In the genomic region with DNA sequence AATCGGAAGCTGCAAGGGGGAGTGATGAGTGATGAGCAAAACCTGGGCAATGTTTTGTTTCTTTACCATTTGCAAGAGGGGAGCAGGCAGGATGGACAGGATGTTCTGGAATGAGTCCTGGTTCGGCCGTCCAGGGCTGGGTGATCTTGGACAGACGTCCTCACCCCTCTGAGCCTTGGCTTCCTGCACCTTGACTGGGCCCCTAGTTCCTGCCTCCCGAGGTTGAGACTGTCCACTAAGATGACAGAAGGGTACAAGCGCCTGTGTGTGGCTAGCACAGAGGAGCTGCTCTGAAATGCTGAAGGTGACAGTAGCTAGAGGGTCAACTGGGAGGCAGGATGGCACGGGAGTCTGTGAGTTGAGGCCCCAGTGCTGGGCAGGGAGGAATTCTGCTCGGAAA, we compare ENCODE assay signal across 1 cellular context.
TF ChIP-seq lines count a peak whose summit lies in the region.

No MANE protein-coding gene starts in this region.

TF ChIP-seq in H1, 55 proteins besides CTCF, POLR2A, EP300 and RAD21 (continued from another document):
- no peak for TF ChIP-seq HDAC6 (IDR thresholded peaks at IDR 0.05; ENCODE audit: low read depth, low read length)
- no peak for TF ChIP-seq RFX5 (IDR thresholded peaks at IDR 0.05; ENCODE audit: borderline replicate concordance, low read depth, low read length)
- TF ChIP-seq CHD2 (IDR thresholded peaks at IDR 0.05; ENCODE audit: low read length): no peak
- TF ChIP-seq CBX5 (IDR thresholded peaks at IDR 0.05; ENCODE audit: low read depth, low read length): no peak
- TF ChIP-seq BCL11A (IDR thresholded peaks at IDR 0.05; ENCODE audit: low read depth in 2 of 2, low read length in 2 of 2): no peak
- no peak for TF ChIP-seq TAF7 (optimal IDR thresholded peaks at IDR 0.05; ENCODE audit: borderline replicate concordance, low read depth, low read length)
- no peak for TF ChIP-seq NRF1 (IDR thresholded peaks at IDR 0.05; ENCODE audit: low read depth, low read length)
- no peak for TF ChIP-seq HDAC2 (IDR thresholded peaks at IDR 0.05; ENCODE audit: borderline replicate concordance in 1 of 2, low read depth in 2 of 2, low read length in 2 of 2)
- no peak for TF ChIP-seq NANOG (IDR thresholded peaks at IDR 0.05; ENCODE audit: insufficient read depth, low read depth, low read length, poor library complexity, severe bottlenecking)
- no peak for TF ChIP-seq JUND (IDR thresholded peaks at IDR 0.05; ENCODE audit: low read length)
